ENCODE assay signal across 21 cellular contexts in the genomic region with DNA sequence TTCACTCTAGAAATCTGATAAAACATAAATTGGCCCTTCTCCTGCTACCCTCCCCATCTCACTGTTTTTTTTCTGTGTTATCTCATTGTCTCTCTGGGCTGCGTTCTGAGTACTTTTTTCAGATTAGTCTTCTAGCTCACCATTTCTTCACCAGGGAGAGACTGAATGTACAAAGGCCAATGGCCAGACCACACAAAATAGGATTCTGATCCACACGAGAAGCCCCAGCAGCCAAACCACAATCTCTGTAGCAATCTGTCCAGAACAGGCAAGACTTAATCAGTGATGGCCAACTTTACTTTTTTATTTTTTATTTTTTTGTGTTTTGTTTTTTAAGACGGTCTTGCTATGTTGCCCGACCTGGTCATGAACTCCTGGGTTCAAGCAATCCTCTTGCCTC. TPM values are rescaled to one million over a fixed set of nuclear protein-coding genes. Genes with fewer than 3 reads are reported as not detected.
DNase-seq lines count a peak whose midpoint lies in the region; ATAC-seq and TF ChIP-seq lines count a peak whose summit lies in the region.
"Had no signal": no experiment of that assay in that cellular context is flagged by ENCODE, and none has a peak within 500 bp of the region (broad histone marks: within the 10 kb centered on the region; RNA-seq: fewer than 3 reads in every experiment).

No MANE protein-coding gene starts in this region.

- intact Hi-C loops in esophagus squamous epithelium (cut with DNase I), result no loop called here

- no peaks in the 10 kb centered on the region for H3K36me3 ChIP-seq in esophagus squamous epithelium
- H3K36me3 ChIP-seq: BLaER1 had no signal

- no peaks in the 10 kb centered on the region for H3K9me3 ChIP-seq in esophagus squamous epithelium
- H3K9me3 ChIP-seq: BLaER1 had no signal

- 88 to 96% methylated on average over 4 of the region's 4 CpGs for WGBS in esophagus squamous epithelium, 2 donors

- no peaks in the 10 kb centered on the region for H3K27me3 ChIP-seq in esophagus squamous epithelium
- H3K27me3 ChIP-seq: BLaER1 had no signal

- H3K4me1 ChIP-seq in esophagus squamous epithelium, result peaks cover 0 to 12% (median 2%) of the 10 kb centered on the region in 3 donors
- H3K4me1 ChIP-seq: BLaER1 had no signal

- no peak for ATAC-seq in HG03460 (IDR thresholded peaks at IDR 0.05; ENCODE audit: unreplicated experiment)
- no peak for ATAC-seq in HG02938 (IDR thresholded peaks at IDR 0.05; ENCODE audit: unreplicated experiment)
- ATAC-seq: GM12878, GM23338 had no signal

- TF ChIP-seq CTCF in astrocyte of the cerebellum (IDR thresholded peaks at IDR 0.05; ENCODE audit: low read depth, low read length, missing control alignments) (no peak), fibroblast of mammary gland (conservative IDR thresholded peaks at IDR 0.05; ENCODE audit: control insufficient read depth, insufficient read depth, low read depth, low read length) (no peak), esophagus squamous epithelium (IDR thresholded peaks at IDR 0.05) (no peak)

- in situ Hi-C loops in astrocyte of the cerebellum (cut with HindIII; ENCODE audit: low sequenced_read_pairs), result no loop called here

- H3K4me3 ChIP-seq in astrocyte of the cerebellum (ENCODE audit: low read depth, low read length), result no peak overlapping the region
- H3K4me3 ChIP-seq in fibroblast of mammary gland (ENCODE audit: control insufficient read depth, low read depth, low read length), result no peak overlapping the region
- no peak overlapping the region for H3K4me3 ChIP-seq in esophagus squamous epithelium
- H3K4me3 ChIP-seq: BLaER1, GM12878, GM23338 had no signal

- DNase-seq in OCI-M1 (lab: John Stamatoyannopoulos, UW) (peak; percentile 54), astrocyte of the cerebellum (ENCODE audit: low read depth) (peak; percentile 11), fibroblast of mammary gland (ENCODE audit: low read depth) (peak; percentile 13), nucleus accumbens (lab: John Stamatoyannopoulos, UW) (no peak), esophagus squamous epithelium (lab: John Stamatoyannopoulos, UW) (no peak)
- DNase-seq: CD4-positive, alpha-beta T cell; HCEC 1CT; NCI-H1092; NCI-H1417 treated with DMSO at 0.1 percent for 48 hours; NCI-H1694 treated with DMSO at 0.1 percent for 48 hours; NCI-H2081; NCI-H226; NCI-H510A; NCI-H69; SHP77 had no signal

- no peak overlapping the region for H3K27ac ChIP-seq in esophagus squamous epithelium
- H3K27ac ChIP-seq: BLaER1, RWPE1 had no signal

- TF ChIP-seq POLR2A in esophagus squamous epithelium (IDR thresholded peaks at IDR 0.05), result no peak

RNA-seq across cellular contexts. Expression of a gene that starts 55.9 kb away (rescaled TPM):
- total RNA-seq in esophagus squamous epithelium, result 10 to 100 TPM in 3 of 4 donors, 1 to 10 TPM in 1; 1.8 to 13.3 (median 11.0) TPM
- total RNA-seq: CD4-positive, alpha-beta T cell had no signal

Comparison
In these comparisons a context has a peak if more than half of its experiments do, and no peak if none do; other contexts are left out.
1. DNase-seq: peak in OCI-M1 (single experiment), astrocyte of the cerebellum (single experiment) and fibroblast of mammary gland (single experiment); none in nucleus accumbens (0 of 56) and esophagus squamous epithelium (single experiment).